In the genomic region with DNA sequence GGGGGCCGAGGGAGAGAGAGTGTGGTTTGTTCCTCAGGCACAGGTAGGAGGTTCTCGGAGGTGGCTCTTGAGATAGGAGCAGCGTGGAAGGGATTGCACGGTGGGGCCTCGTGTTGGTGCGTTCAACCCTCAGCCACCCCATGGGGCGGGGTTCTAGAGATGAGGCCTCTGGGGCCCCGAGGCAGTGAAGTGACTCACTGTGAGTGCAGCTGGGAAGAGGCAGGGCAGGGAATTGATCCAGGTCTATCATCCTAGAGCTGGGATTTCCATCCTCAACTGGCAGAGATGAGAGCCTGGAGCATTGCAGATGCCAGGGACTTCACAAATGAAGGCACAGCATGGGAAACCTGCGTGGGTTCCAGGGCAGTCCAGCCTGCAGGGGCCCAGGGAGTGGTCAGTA, we compare ENCODE assay signal across 9 cellular contexts. TPM values are rescaled to one million over a fixed set of nuclear protein-coding genes. Genes with fewer than 3 reads are reported as not detected.
A peak's percentile ranks its signal among the peaks of the same experiment; 100 is the strongest.
DNase-seq lines count a peak whose midpoint lies in the region; ATAC-seq, FAIRE-seq and TF ChIP-seq lines count a peak whose summit lies in the region.
"Had no signal": no experiment of that assay in that cellular context is flagged by ENCODE, and none has a peak within 500 bp of the region (broad histone marks: within the 10 kb centered on the region; RNA-seq: fewer than 3 reads in every experiment).

No MANE protein-coding gene starts in this region.

- no peak overlapping the region for H3K4ac ChIP-seq in mesenchymal stem cell (ENCODE audit: low read depth in 1 of 2, low read length in 2 of 2)

- FAIRE-seq in HTR-8/SVneo (lab: Jason Lieb, UNC): no peak

- 0% methylated on average over 6 of the region's 9 CpGs for WGBS in mammary epithelial cell (ENCODE audit: low coverage, missing lambda C conversion rate)
- 55% methylated on average over 9 of the region's 9 CpGs for WGBS in mesenchymal stem cell

- no peaks in the 10 kb centered on the region for H4K20me1 ChIP-seq in mammary epithelial cell (ENCODE audit: insufficient read depth, low read length)

- no peak overlapping the region for H2BK5ac ChIP-seq in mesenchymal stem cell (ENCODE audit: low read depth, low read length, poor library complexity, severe bottlenecking)

- H3K14ac ChIP-seq in mesenchymal stem cell (ENCODE audit: low read length in 2 of 2): no peak overlapping the region

- DNase-seq in AG08395 (ENCODE audit: low spot score) (peak; percentile 89), HTR-8/SVneo (ENCODE audit: insufficient read length, low spot score) (peak; percentile 65), mammary epithelial cell (peak; percentile 83), mesenchymal stem cell (peak; percentile 55), erythroblast (lab: John Stamatoyannopoulos, UW) (no peak), cortex of kidney (lab: John Stamatoyannopoulos, UW) (no peak), HuH-7 (ENCODE audit: low spot score) (no peak)
- DNase-seq: endodermal cell had no signal

- peak overlapping the region; percentile 77 for H4K91ac ChIP-seq in mesenchymal stem cell (ENCODE audit: low read length)

- no peaks in the 10 kb centered on the region for H3K79me2 ChIP-seq in mammary epithelial cell (ENCODE audit: insufficient read depth, low read length)

- peak overlapping the region in 1 of 2 experiments; percentile 49 for H2BK12ac ChIP-seq in mesenchymal stem cell (ENCODE audit: low read length in 2 of 2)

- peak overlapping the region; percentile 28 to 52 for H3K18ac ChIP-seq in mesenchymal stem cell (ENCODE audit: low read depth in 1 of 2, low read length in 2 of 2)

- dilution Hi-C loops in mammary epithelial cell (cut with HindIII; ENCODE audit: low sequenced_read_pairs): no loop called here

- intact Hi-C loops in mammary epithelial cell (cut with micrococcal nuclease): no loop called here

- no peak overlapping the region for H3K9ac ChIP-seq in mammary epithelial cell (ENCODE audit: insufficient read depth, low read length)
- H3K9ac ChIP-seq in mesenchymal stem cell (ENCODE audit: low read length): peak overlapping the region; percentile 27

- no peak overlapping the region for H3K23ac ChIP-seq in mesenchymal stem cell (ENCODE audit: low read length in 2 of 2)

- peak overlapping the region; percentile 56 for H4K8ac ChIP-seq in mesenchymal stem cell (ENCODE audit: low read length)

- peak overlapping the region; percentile 3 for H3K4me2 ChIP-seq in mammary epithelial cell (ENCODE audit: insufficient read depth, low read depth, low read length)
- H3K4me2 ChIP-seq in mesenchymal stem cell (ENCODE audit: low read length, poor library complexity, severe bottlenecking): no peak overlapping the region

- peaks cover 1% of the 10 kb centered on the region for H3K79me1 ChIP-seq in mesenchymal stem cell (replicated peaks; ENCODE audit: low read length, poor library complexity, severe bottlenecking)

- no peak overlapping the region for H3K4me3 ChIP-seq in mammary epithelial cell (replicated peaks in 1 of 3; ENCODE audit: insufficient read depth in 1 of 3, low read depth in 2 of 3, low read length in 3 of 3)
- H3K4me3 ChIP-seq in mesenchymal stem cell (ENCODE audit: insufficient read depth in 1 of 2, low read depth in 1 of 2, low read length in 2 of 2): peak overlapping the region in 1 of 2 experiments; percentile 32

- CTCF ChIA-PET in mammary epithelial cell (lab: Charles Lee; ENCODE audit: low non-redundant PET): no interaction called here

- in situ Hi-C loops in mammary epithelial cell (cut with MboI; ENCODE audit: low sequenced_read_pairs in 2 of 2): loop anchor here in 1 of 2 donors (10.0 kb wide), 1 partner anchor 63 kb away; no protein-coding TSS in a partner anchor

- peaks cover 38% of the 10 kb centered on the region for H3K4me1 ChIP-seq in mammary epithelial cell (ENCODE audit: insufficient read depth, low read length)
- H3K4me1 ChIP-seq in mesenchymal stem cell (ENCODE audit: control insufficient read depth, insufficient read depth, low read depth, low read length): peaks cover 37% of the 10 kb centered on the region

- no peak for ATAC-seq in GM18502 (IDR thresholded peaks at IDR 0.05; ENCODE audit: poor library complexity, unreplicated experiment)

- H3K27ac ChIP-seq in mammary epithelial cell (ENCODE audit: insufficient read depth, low read depth, low read length) (peak overlapping the region; percentile 15), mesenchymal stem cell (ENCODE audit: low read length, poor library complexity, severe bottlenecking) (no peak overlapping the region)

- TF ChIP-seq POLR2A in erythroblast (IDR thresholded peaks at IDR 0.05; ENCODE audit: low read length): no peak

- H2BK15ac ChIP-seq in mesenchymal stem cell (ENCODE audit: low read depth, poor library complexity, severe bottlenecking): peak overlapping the region; percentile 78

- H3K27me3 ChIP-seq in mammary epithelial cell (ENCODE audit: insufficient read depth, low read length) (no peaks in the 10 kb centered on the region), mesenchymal stem cell (ENCODE audit: control insufficient read depth in 1 of 2, insufficient read depth in 1 of 2, low read length in 2 of 2) (no peaks in the 10 kb centered on the region)

- H2AFZ ChIP-seq in mammary epithelial cell (ENCODE audit: low read depth, low read length) (peak overlapping the region; percentile 89), mesenchymal stem cell (ENCODE audit: low read depth, low read length) (no peak overlapping the region)

- peak overlapping the region; percentile 11 for H2AK5ac ChIP-seq in mesenchymal stem cell (ENCODE audit: low read length, severe bottlenecking)

- H3K9me3 ChIP-seq in mammary epithelial cell (replicated peaks; ENCODE audit: insufficient read depth, low read length): no peaks in the 10 kb centered on the region
- H3K9me3 ChIP-seq in mesenchymal stem cell (ENCODE audit: control insufficient read depth, low read length): no peaks in the 10 kb centered on the region

- no peak for TF ChIP-seq CTCF in mammary epithelial cell (conservative IDR thresholded peaks at IDR 0.05 in 1 of 2, IDR thresholded peaks at IDR 0.05 in 1 of 2; ENCODE audit: extremely low read depth in 1 of 2, insufficient read depth in 1 of 2, low read depth in 1 of 2, low read length in 2 of 2)

- H3K36me3 ChIP-seq in mammary epithelial cell (ENCODE audit: insufficient read depth, low read length): no peaks in the 10 kb centered on the region
- H3K36me3 ChIP-seq in mesenchymal stem cell (ENCODE audit: control insufficient read depth in 1 of 2, insufficient read depth in 2 of 2, low read depth in 1 of 2, low read length in 2 of 2): peaks cover 0 to 15% of the 10 kb centered on the region in 2 experiments

- BruUV-seq in mammary epithelial cell (replicated peaks; lab: Mats Ljungman, UMichigan): no TSS peak

- no peak overlapping the region for H2BK120ac ChIP-seq in mesenchymal stem cell (ENCODE audit: low read depth, low read length)

RNA-seq across cellular contexts. Expression of a gene that starts 5.2 kb away (rescaled TPM):
- total RNA-seq in mammary epithelial cell: 10 to 100 TPM; 63.5 to 93.8 TPM
- polyA plus RNA-seq in mammary epithelial cell: 111 TPM
- polyA minus RNA-seq in mammary epithelial cell: 277 TPM
- 68.2 TPM for polyA plus RNA-seq in mesenchymal stem cell (2013, experiment 1 of 2)
- polyA plus RNA-seq in mesenchymal stem cell (2013, experiment 2 of 2): 67.4 TPM

RNA-seq across cellular contexts. Expression of a gene that starts 8.9 kb away (rescaled TPM):
- total RNA-seq in mammary epithelial cell: 1 to 10 TPM in 1 of 2 donors, under 1 TPM in 1; 0.54 to 7.0 TPM
- 0.26 TPM for polyA plus RNA-seq in mammary epithelial cell
- polyA minus RNA-seq in mammary epithelial cell: not detected
- polyA plus RNA-seq in mesenchymal stem cell (2013, experiment 1 of 2): 24.7 TPM
- 25.1 TPM for polyA plus RNA-seq in mesenchymal stem cell (2013, experiment 2 of 2)

RNA-seq across cellular contexts. Expression of a gene that starts 13.8 kb away (rescaled TPM):
- total RNA-seq in mammary epithelial cell: 10 to 100 TPM; 17.3 to 71.6 TPM
- polyA plus RNA-seq in mammary epithelial cell: 28.8 TPM
- 228 TPM for polyA minus RNA-seq in mammary epithelial cell
- 425 TPM for polyA plus RNA-seq in mesenchymal stem cell (2013, experiment 1 of 2)
- polyA plus RNA-seq in mesenchymal stem cell (2013, experiment 2 of 2): 448 TPM

RNA-seq across cellular contexts. Expression of a gene that starts 18.7 kb away (rescaled TPM):
- not detected for total RNA-seq in mammary epithelial cell
- not detected for polyA plus RNA-seq in mammary epithelial cell
- polyA minus RNA-seq in mammary epithelial cell: not detected
- 0.15 TPM for polyA plus RNA-seq in mesenchymal stem cell (2013, experiment 1 of 2)
- polyA plus RNA-seq in mesenchymal stem cell (2013, experiment 2 of 2): 0.26 TPM

RNA-seq across cellular contexts. Expression of a gene that starts 27.3 kb away (rescaled TPM):
- not detected for total RNA-seq in mammary epithelial cell
- polyA plus RNA-seq in mammary epithelial cell: not detected
- not detected for polyA minus RNA-seq in mammary epithelial cell
- polyA plus RNA-seq in mesenchymal stem cell (2013, experiment 1 of 2): 0.68 TPM
- 0.52 TPM for polyA plus RNA-seq in mesenchymal stem cell (2013, experiment 2 of 2)
- total RNA-seq: endodermal cell had no signal

Comparison
In these comparisons a context has a peak if more than half of its experiments do, and no peak if none do; other contexts are left out.
1. DNase-seq: peak in AG08395 (single experiment), HTR-8/SVneo (single experiment), mammary epithelial cell (single experiment) and mesenchymal stem cell (single experiment); none in erythroblast (0 of 2), cortex of kidney (single experiment) and HuH-7 (single experiment).